Comparison of ENCODE assay signal across 25 cellular contexts in the genomic region with DNA sequence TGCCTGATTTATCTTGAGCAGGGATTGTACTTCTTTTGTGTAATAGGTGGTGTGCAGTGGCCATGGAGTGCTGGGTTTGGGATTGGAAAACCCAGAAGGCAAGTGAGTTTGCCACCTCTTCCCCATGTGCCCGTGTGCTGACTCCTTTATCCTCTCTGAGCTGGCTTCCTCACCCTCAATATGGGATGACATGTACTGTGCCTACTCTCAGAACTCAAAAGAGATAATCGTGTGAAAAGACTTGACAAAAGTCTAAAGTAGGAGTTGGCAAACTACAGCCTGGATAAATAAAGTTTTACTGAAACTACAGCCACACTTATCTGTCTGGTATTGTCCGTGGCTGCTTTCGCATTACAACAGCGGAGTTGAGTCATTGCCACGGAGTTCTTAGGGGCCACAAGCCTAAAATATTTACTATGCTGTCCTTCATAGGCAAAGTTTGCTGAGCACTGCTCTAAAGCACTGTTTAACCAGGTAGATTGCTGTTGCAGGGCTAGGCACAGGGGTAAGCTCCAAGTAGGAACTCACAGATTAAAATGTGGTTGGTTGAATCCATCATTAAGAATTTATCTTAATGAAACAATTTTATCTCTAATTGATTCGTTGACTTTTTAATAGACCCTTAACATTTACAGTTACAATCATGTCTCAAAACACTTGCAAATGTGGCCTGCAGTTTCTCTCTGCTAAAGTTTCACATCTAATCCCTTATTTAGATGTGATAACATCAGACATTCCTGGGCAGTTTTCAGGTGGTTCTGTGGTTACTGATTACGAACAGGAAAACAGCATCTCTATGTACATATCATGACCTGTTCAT. TPM values are rescaled to one million over a fixed set of nuclear protein-coding genes. Genes with fewer than 3 reads are reported as not detected.
A peak's percentile ranks its signal among the peaks of the same experiment; 100 is the strongest.
DNase-seq lines count a peak whose midpoint lies in the region; ATAC-seq and TF ChIP-seq lines count a peak whose summit lies in the region.
"Had no signal": no experiment of that assay in that cellular context is flagged by ENCODE, and none has a peak within 500 bp of the region (broad histone marks: within the 10 kb centered on the region; RNA-seq: fewer than 3 reads in every experiment).

No MANE protein-coding gene starts in this region.

- H3K4me1 ChIP-seq in right atrium auricular region, result no peaks in the 10 kb centered on the region
- H3K4me1 ChIP-seq: gastroesophageal sphincter, uterus had no signal

- H3K27me3 ChIP-seq in right atrium auricular region, result no peaks in the 10 kb centered on the region
- H3K27me3 ChIP-seq: spleen, uterus had no signal

- H3K4me3 Mint-ChIP-seq in memory B cell, result no peak overlapping the region
- H3K4me3 Mint-ChIP-seq: neural crest cell had no signal

- H3K27ac ChIP-seq in right atrium auricular region, result peak overlapping the region in 1 of 2 donors; percentile 61
- H3K27ac ChIP-seq: gastroesophageal sphincter, uterus had no signal

- peak overlapping the region; percentile 59 for H3K27ac Mint-ChIP-seq in memory B cell

- no peaks in the 10 kb centered on the region for H3K27me3 Mint-ChIP-seq in memory B cell

- no peaks in the 10 kb centered on the region for H3K36me3 Mint-ChIP-seq in memory B cell

- no peaks in the 10 kb centered on the region for H3K9me3 Mint-ChIP-seq in memory B cell
- H3K9me3 Mint-ChIP-seq: neural crest cell had no signal

- ATAC-seq in Right ventricle myocardium superior (ENCODE audit: poor library complexity) (peak; percentile 76), memory B cell (ENCODE audit: low read depth) (no peak), HG03139 (IDR thresholded peaks at IDR 0.05; ENCODE audit: unreplicated experiment) (no peak), GM18858 (IDR thresholded peaks at IDR 0.05; ENCODE audit: unreplicated experiment) (no peak)
- ATAC-seq: gastroesophageal sphincter, mucosa of descending colon had no signal

- H3K4me3 ChIP-seq in right atrium auricular region (no peak overlapping the region), cardiac fibroblast (replicated peaks in 1 of 2; ENCODE audit: low read depth in 2 of 2, low read length in 2 of 2) (no peak overlapping the region)
- H3K4me3 ChIP-seq: gastroesophageal sphincter, mucosa of descending colon, spleen, uterus had no signal

- intact Hi-C loops in Right ventricle myocardium superior (cut with DNase I), result no loop called here

- H3K36me3 ChIP-seq in right atrium auricular region, result no peaks in the 10 kb centered on the region
- H3K36me3 ChIP-seq: gastroesophageal sphincter, spleen, uterus had no signal

- no peaks in the 10 kb centered on the region for H3K9me3 ChIP-seq in right atrium auricular region
- H3K9me3 ChIP-seq: gastroesophageal sphincter, mucosa of descending colon, spleen, uterus had no signal

- DNase-seq in Right ventricle myocardium superior (no peak), right atrium auricular region (ENCODE audit: low spot score) (no peak), cardiac fibroblast (ENCODE audit: low read depth in 2 of 2) (peak; percentile 9 to 28), memory B cell (ENCODE audit: low spot score in 2 of 2) (no peak), NCI-H774 (lab: John Stamatoyannopoulos, UW) (no peak)
- no peak for DNase-seq in activated T-cell treated with anti-CD3 and anti-CD28 coated beads, Interleukin-2, amount 50 U/mL, for 1 hour
- DNase-seq: activated CD4-positive, alpha-beta T cell treated with anti-CD3 and anti-CD28 coated beads for 48 hours; activated effector memory CD4-positive, alpha-beta T cell treated with Interleukin-2 at 50 U/mL for 16 hours; C1 segment of cervical spinal cord; central memory CD4-positive, alpha-beta T cell; erythroblast; left cardiac atrium; mucosa of descending colon; NCI-H1694; NCI-H748 treated with DMSO at 0.1 percent for 48 hours; OCI-M1; SIG-M5; spleen; stimulated activated CD4-positive, alpha-beta T cell treated with anti-CD3 and anti-CD28 coated beads, Interleukin-4, amount 100 ng/mL, for 4 hours; T-helper 1 cell; uterus had no signal

- TF ChIP-seq CTCF in right atrium auricular region (IDR thresholded peaks at IDR 0.05) (no peak), cardiac fibroblast (IDR thresholded peaks at IDR 0.05; ENCODE audit: low read depth, low read length) (no peak)

- H3K4me1 Mint-ChIP-seq in memory B cell, result peaks cover 50% of the 10 kb centered on the region

RNA-seq across cellular contexts. Expression of a gene that starts 4.0 kb away (rescaled TPM):
- total RNA-seq in Right ventricle myocardium superior (0.32 TPM), right atrium auricular region (under 1 TPM; 0.16 to 0.22 TPM)

RNA-seq across cellular contexts. Expression of a gene that starts 20.7 kb away (rescaled TPM):
- total RNA-seq in Right ventricle myocardium superior, result 23.0 TPM
- total RNA-seq in right atrium auricular region, result 10 to 100 TPM; 10.6 to 12.5 TPM

Comparison
In these comparisons a context has a peak if more than half of its experiments do, and no peak if none do; other contexts are left out.
1. DNase-seq: peak in cardiac fibroblast (2 of 2); none in Right ventricle myocardium superior (single experiment), right atrium auricular region (single experiment), memory B cell (0 of 2), activated T-cell treated with anti-CD3 and anti-CD28 coated beads, Interleukin-2, amount 50 U/mL, for 1 hour (single experiment) and NCI-H774 (single experiment).